ENCODE assay signal across 8 cellular contexts in genomic region chr11:87036756-87037449, GRCh38. TPM values are rescaled to one million over a fixed set of nuclear protein-coding genes. Genes with fewer than 3 reads are reported as not detected.
DNase-seq lines count a peak whose midpoint lies in the region; ATAC-seq and FAIRE-seq lines count a peak whose summit lies in the region.

No MANE protein-coding gene starts in this region.

- H3K27me3 Mint-ChIP-seq in activated naive CD4-positive, alpha-beta T cell treated with anti-CD3 and anti-CD28 coated beads, Interleukin-2, amount 10 ng/mL, durations not matched to agents 7 days and 5 days = peaks cover 20% of the 10 kb centered on the region

- no peaks in the 10 kb centered on the region for H3K9me3 ChIP-seq in small intestine (ENCODE audit: control insufficient read depth, low read depth)

- WGBS in small intestine, 3 donors = 14 to 31% (median 17%) methylated on average over 10 of the region's 10 CpGs

- H3K4me3 ChIP-seq in iPS-11a (ENCODE audit: low read depth, low read length) (peak overlapping the region; percentile 85), small intestine (ENCODE audit: low read depth in 1 of 2, low read length in 2 of 2) (peak overlapping the region in 1 of 2 donors; percentile 71)

- FAIRE-seq in small intestine (lab: Jason Lieb, UNC) = no peak

- peak overlapping the region; percentile 98 for H3K4me3 Mint-ChIP-seq in activated naive CD4-positive, alpha-beta T cell treated with anti-CD3 and anti-CD28 coated beads, Interleukin-2, amount 10 ng/mL, durations not matched to agents 7 days and 5 days

- H3K36me3 Mint-ChIP-seq in activated naive CD4-positive, alpha-beta T cell treated with anti-CD3 and anti-CD28 coated beads, Interleukin-2, amount 10 ng/mL, durations not matched to agents 7 days and 5 days = peaks cover 16% of the 10 kb centered on the region

- no peaks in the 10 kb centered on the region for H3K9me3 Mint-ChIP-seq in activated naive CD4-positive, alpha-beta T cell treated with anti-CD3 and anti-CD28 coated beads, Interleukin-2, amount 10 ng/mL, durations not matched to agents 7 days and 5 days

- peak; percentile 2 for DNase-seq in stimulated activated CD8-positive, alpha-beta memory T cell treated with anti-CD3 and anti-CD28 coated beads, Interleukin-15, amount 100 ng/mL, for 24 hours (ENCODE audit: low read depth)
- no peak for DNase-seq in stimulated activated CD8-positive, alpha-beta memory T cell treated with anti-CD3 and anti-CD28 coated beads, Interleukin-4, amount 100 ng/mL, for 48 hours
- no peak for DNase-seq in activated naive CD4-positive, alpha-beta T cell treated with anti-CD3 and anti-CD28 coated beads, Interleukin-2, amount 10 ng/mL, durations not matched to agents 7 days and 5 days
- no peak for DNase-seq in small intestine
- no peak for DNase-seq in DMS114 treated with DMSO at 0.1 percent for 48 hours (lab: John Stamatoyannopoulos, UW; ENCODE audit: unreplicated experiment)
- no peak for DNase-seq in NCI-H1417 (lab: John Stamatoyannopoulos, UW)

- CTCF ChIA-PET in activated naive CD4-positive, alpha-beta T cell treated with anti-CD3 and anti-CD28 coated beads, Interleukin-2, amount 10 ng/mL, durations not matched to agents 7 days and 5 days (lab: Charles Lee) = interaction anchor here (0.5 to 0.9 kb wide), 3 partner anchors 97 to 1228 kb away, joined by 3 to 5 read pairs (median 3); no protein-coding TSS in a partner anchor

- H3K36me3 ChIP-seq in small intestine (ENCODE audit: control insufficient read depth in 2 of 2, insufficient read depth in 2 of 2, low read length in 2 of 2) = no peaks in the 10 kb centered on the region

- peaks cover 51% of the 10 kb centered on the region for H3K4me1 Mint-ChIP-seq in activated naive CD4-positive, alpha-beta T cell treated with anti-CD3 and anti-CD28 coated beads, Interleukin-2, amount 10 ng/mL, durations not matched to agents 7 days and 5 days

- H3K27ac Mint-ChIP-seq in activated naive CD4-positive, alpha-beta T cell treated with anti-CD3 and anti-CD28 coated beads, Interleukin-2, amount 10 ng/mL, durations not matched to agents 7 days and 5 days = peak overlapping the region; percentile 93

- peak; percentile 2 for ATAC-seq in HG03095 (IDR thresholded peaks at IDR 0.05; ENCODE audit: unreplicated experiment)

- H3K27me3 ChIP-seq in small intestine (ENCODE audit: control insufficient read depth in 2 of 2, insufficient read depth in 2 of 2, low read length in 2 of 2) = no peaks in the 10 kb centered on the region

- peak overlapping the region; percentile 81 to 86 for H3K27ac ChIP-seq in small intestine (ENCODE audit: low read depth in 1 of 2, low read length in 1 of 2)

- no peaks in the 10 kb centered on the region for H3K4me1 ChIP-seq in small intestine (ENCODE audit: control insufficient read depth in 2 of 2, insufficient read depth in 1 of 2, low read depth in 1 of 2, low read length in 1 of 2)

RNA-seq across cellular contexts. Expression of gene TMEM135, which starts 0.8 kb away (rescaled TPM):
- 10 to 100 TPM; 11.3 to 16.3 (median 11.9) TPM for polyA plus RNA-seq in small intestine
